14 cellular contexts compared by ENCODE assay signal in genomic region chr11:129451524-129451923, GRCh38.
DNase-seq lines count a peak whose midpoint lies in the region; ATAC-seq and TF ChIP-seq lines count a peak whose summit lies in the region.
"Had no signal": no experiment of that assay in that cellular context is flagged by ENCODE, and none has a peak within 500 bp of the region (broad histone marks: within the 10 kb centered on the region; RNA-seq: fewer than 3 reads in every experiment).

No MANE protein-coding gene starts in this region.

- H3K36me3 ChIP-seq in upper lobe of right lung (no peaks in the 10 kb centered on the region), right atrium auricular region (no peaks in the 10 kb centered on the region)
- H3K36me3 ChIP-seq: BLaER1 treated with 17β-estradiol and CSF1 and Interleukin-3, amounts not matched to agents 10 nM and 100 nM; HAP-1 had no signal

- H3K27me3 ChIP-seq in upper lobe of right lung = no peaks in the 10 kb centered on the region
- H3K27me3 ChIP-seq in right atrium auricular region = no peaks in the 10 kb centered on the region
- H3K27me3 ChIP-seq: BLaER1 treated with 17β-estradiol and CSF1 and Interleukin-3, amounts not matched to agents 10 nM and 100 nM had no signal

- H3K4me1 ChIP-seq in upper lobe of right lung (no peaks in the 10 kb centered on the region), right atrium auricular region (no peaks in the 10 kb centered on the region)
- H3K4me1 ChIP-seq: BLaER1 treated with 17β-estradiol and CSF1 and Interleukin-3, amounts not matched to agents 10 nM and 100 nM had no signal

- intact Hi-C loops in upper lobe of right lung (cut with DNase I) (no loop called here), left ventricle myocardium superior (cut with micrococcal nuclease) (no loop called here)

- no peaks in the 10 kb centered on the region for H3K9me3 ChIP-seq in upper lobe of right lung
- H3K9me3 ChIP-seq in right atrium auricular region = peaks cover 0 to 11% of the 10 kb centered on the region in 2 donors
- H3K9me3 ChIP-seq: HAP-1 had no signal

- no peak overlapping the region for H3K4me3 ChIP-seq in upper lobe of right lung
- H3K4me3 ChIP-seq in right atrium auricular region = no peak overlapping the region
- H3K4me3 ChIP-seq: BLaER1 treated with 17β-estradiol and CSF1 and Interleukin-3, amounts not matched to agents 10 nM and 100 nM; HAP-1; SK-N-MC had no signal

- H3K27ac ChIP-seq in upper lobe of right lung (no peak overlapping the region), right atrium auricular region (no peak overlapping the region)
- H3K27ac ChIP-seq: BLaER1 treated with 17β-estradiol and CSF1 and Interleukin-3, amounts not matched to agents 10 nM and 100 nM; SK-N-MC had no signal

- ATAC-seq in upper lobe of right lung = peak; percentile 49
- ATAC-seq in stimulated activated naive CD8-positive, alpha-beta T cell treated with anti-CD3 and anti-CD28 coated beads, Interleukin-15, Interleukin-2, amounts not matched to agents 100 U/mL and 50 U/mL, for 24 hours = no peak
- no peak for ATAC-seq in left ventricle myocardium superior

- DNase-seq in NCI-H226 (peak; percentile 50), astrocyte of the hippocampus (ENCODE audit: low read depth, low spot score) (peak; percentile 10), iris pigment epithelial cell (ENCODE audit: low read depth) (peak; percentile 4), upper lobe of right lung (no peak), left ventricle myocardium superior (no peak), right atrium auricular region (ENCODE audit: low spot score) (no peak)
- no peak for DNase-seq in stimulated activated naive CD8-positive, alpha-beta T cell treated with anti-CD3 and anti-CD28 coated beads, Interleukin-15, Interleukin-2, amounts not matched to agents 100 U/mL and 50 U/mL, for 24 hours
- DNase-seq: DMS 273 treated with DMSO at 0.1 percent for 48 hours, NCI-H1436 treated with DMSO at 0.1 percent for 48 hours, NCI-H2081, NCI-H524 had no signal

- TF ChIP-seq CTCF in upper lobe of right lung (IDR thresholded peaks at IDR 0.05) = no peak
- TF ChIP-seq CTCF in right atrium auricular region (IDR thresholded peaks at IDR 0.05) = no peak

Comparison
In these comparisons a context has a peak if more than half of its experiments do, and no peak if none do; other contexts are left out.
1. DNase-seq: peak in NCI-H226 (single experiment), astrocyte of the hippocampus (single experiment) and iris pigment epithelial cell (single experiment); none in upper lobe of right lung (single experiment), stimulated activated naive CD8-positive, alpha-beta T cell treated with anti-CD3 and anti-CD28 coated beads, Interleukin-15, Interleukin-2, amounts not matched to agents 100 U/mL and 50 U/mL, for 24 hours (single experiment), left ventricle myocardium superior (single experiment) and right atrium auricular region (single experiment).